Comparison of ENCODE assay signal across 1 cellular context in the genomic region with DNA sequence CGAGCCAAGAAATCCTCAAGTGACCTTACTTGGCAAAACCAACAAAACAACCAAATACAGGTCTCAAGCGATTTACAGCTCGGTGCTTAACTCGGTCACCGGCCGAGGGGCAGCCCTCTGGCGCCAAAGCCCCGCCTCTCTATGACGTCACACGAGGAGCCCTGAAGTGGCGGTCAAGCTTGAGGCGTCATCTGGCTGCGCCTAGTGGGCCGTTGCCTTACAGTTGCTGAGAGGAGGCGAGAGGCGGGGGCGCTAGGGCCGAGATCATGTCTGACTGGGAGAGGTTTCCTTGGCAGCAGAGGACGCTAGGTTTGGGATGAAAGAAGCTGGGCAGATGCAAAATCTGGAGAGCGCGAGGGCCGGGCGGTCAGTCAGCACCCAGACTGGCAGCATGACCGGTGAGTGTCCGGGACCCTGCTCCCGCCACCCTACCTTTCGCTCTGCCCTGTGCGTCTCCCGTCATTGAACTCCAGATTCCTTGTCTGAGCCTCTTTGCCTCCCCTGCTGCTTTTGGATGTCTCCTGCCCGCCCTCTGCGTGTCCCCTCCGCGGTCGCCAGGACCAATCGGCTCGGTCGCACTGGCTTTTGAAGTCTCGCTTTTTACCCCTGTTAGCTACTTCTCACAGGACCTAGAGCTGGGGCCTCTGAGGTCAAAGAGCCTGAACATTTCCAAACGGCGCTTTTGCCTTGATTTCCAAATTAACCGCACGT.
TF ChIP-seq lines count a peak whose summit lies in the region.

A gene (plus strand): TSS at position 204 of the 711 bp plus-strand sequence. CDS start 113 bp downstream, at position 317.

TF ChIP-seq in HCT116, 20 proteins besides CTCF, POLR2A, EP300 and RAD21 (continued from another document):
- TF ChIP-seq, protein P1, sequence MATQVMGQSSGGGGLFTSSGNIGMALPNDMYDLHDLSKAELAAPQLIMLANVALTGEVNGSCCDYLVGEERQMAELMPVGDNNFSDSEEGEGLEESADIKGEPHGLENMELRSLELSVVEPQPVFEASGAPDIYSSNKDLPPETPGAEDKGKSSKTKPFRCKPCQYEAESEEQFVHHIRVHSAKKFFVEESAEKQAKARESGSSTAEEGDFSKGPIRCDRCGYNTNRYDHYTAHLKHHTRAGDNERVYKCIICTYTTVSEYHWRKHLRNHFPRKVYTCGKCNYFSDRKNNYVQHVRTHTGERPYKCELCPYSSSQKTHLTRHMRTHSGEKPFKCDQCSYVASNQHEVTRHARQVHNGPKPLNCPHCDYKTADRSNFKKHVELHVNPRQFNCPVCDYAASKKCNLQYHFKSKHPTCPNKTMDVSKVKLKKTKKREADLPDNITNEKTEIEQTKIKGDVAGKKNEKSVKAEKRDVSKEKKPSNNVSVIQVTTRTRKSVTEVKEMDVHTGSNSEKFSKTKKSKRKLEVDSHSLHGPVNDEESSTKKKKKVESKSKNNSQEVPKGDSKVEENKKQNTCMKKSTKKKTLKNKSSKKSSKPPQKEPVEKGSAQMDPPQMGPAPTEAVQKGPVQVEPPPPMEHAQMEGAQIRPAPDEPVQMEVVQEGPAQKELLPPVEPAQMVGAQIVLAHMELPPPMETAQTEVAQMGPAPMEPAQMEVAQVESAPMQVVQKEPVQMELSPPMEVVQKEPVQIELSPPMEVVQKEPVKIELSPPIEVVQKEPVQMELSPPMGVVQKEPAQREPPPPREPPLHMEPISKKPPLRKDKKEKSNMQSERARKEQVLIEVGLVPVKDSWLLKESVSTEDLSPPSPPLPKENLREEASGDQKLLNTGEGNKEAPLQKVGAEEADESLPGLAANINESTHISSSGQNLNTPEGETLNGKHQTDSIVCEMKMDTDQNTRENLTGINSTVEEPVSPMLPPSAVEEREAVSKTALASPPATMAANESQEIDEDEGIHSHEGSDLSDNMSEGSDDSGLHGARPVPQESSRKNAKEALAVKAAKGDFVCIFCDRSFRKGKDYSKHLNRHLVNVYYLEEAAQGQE (IDR thresholded peaks at IDR 0.05; ENCODE audit: low read depth): no peak
- TF ChIP-seq JUND (IDR thresholded peaks at IDR 0.05): no peak; the same call in 1 of the 2 replicates
- TF ChIP-seq ZNF274 (IDR thresholded peaks at IDR 0.05; ENCODE audit: low read depth, low read length): no peak
- TF ChIP-seq, protein P2, sequence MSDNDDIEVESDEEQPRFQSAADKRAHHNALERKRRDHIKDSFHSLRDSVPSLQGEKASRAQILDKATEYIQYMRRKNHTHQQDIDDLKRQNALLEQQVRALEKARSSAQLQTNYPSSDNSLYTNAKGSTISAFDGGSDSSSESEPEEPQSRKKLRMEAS (IDR thresholded peaks at IDR 0.05): 0 out of 2 replicates have a peak, but pooled peaks have one; percentile 1
- TF ChIP-seq YY1 (IDR thresholded peaks at IDR 0.05; ENCODE audit: extremely low read depth, insufficient replicate concordance, low read depth, low read length): peak; percentile 44
